In the genomic region with DNA sequence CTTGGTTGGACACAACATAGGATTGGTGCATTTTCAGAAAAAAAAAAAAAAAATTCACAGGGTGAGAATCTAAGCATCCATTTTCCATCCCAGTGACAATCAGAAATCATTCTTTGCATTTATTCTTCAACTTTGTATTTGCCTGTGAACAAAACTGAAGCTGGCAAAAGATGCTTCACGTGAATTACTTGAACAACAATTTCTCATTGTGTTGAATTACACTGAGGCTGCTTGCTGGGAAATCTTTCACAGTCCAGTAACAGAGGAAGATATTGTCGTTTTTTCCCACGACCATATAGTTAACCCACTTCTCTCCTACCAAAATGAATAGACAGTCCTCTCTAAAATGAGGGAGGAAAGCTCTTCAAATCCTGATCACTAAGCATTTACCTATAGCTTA, we compare ENCODE assay signal across 22 cellular contexts. TPM values are rescaled to one million over a fixed set of nuclear protein-coding genes. Genes with fewer than 3 reads are reported as not detected.
DNase-seq lines count a peak whose midpoint lies in the region; TF ChIP-seq lines count a peak whose summit lies in the region.
"Had no signal": no experiment of that assay in that cellular context is flagged by ENCODE, and none has a peak within 500 bp of the region (broad histone marks: within the 10 kb centered on the region; RNA-seq: fewer than 3 reads in every experiment).

No MANE protein-coding gene starts in this region.

- TF ChIP-seq CTCF in brain (conservative IDR thresholded peaks at IDR 0.05): no peak
- TF ChIP-seq CTCF in neutrophil (IDR thresholded peaks at IDR 0.05): no peak
- TF ChIP-seq CTCF in transverse colon (IDR thresholded peaks at IDR 0.05): no peak

- H3K4me1 Mint-ChIP-seq in CD4-positive, alpha-beta memory T cell: peaks cover 18 to 41% (median 27%) of the 10 kb centered on the region in 4 donors
- H3K4me1 Mint-ChIP-seq in brain: peaks cover 34% of the 10 kb centered on the region

- no peak for TF ChIP-seq POLR2A in transverse colon (IDR thresholded peaks at IDR 0.05)

- H3K4me1 ChIP-seq in BLaER1: peaks cover 25% of the 10 kb centered on the region
- peaks cover 34% of the 10 kb centered on the region for H3K4me1 ChIP-seq in CD4-positive, alpha-beta memory T cell (ENCODE audit: insufficient read depth, low read length)
- H3K4me1 ChIP-seq in neutrophil (ENCODE audit: control insufficient read depth in 1 of 2, insufficient read depth in 1 of 2, low read depth in 1 of 2, low read length in 1 of 2): peaks cover 17 to 24% of the 10 kb centered on the region in 2 experiments
- H3K4me1 ChIP-seq in transverse colon: peaks cover 10 to 19% (median 16%) of the 10 kb centered on the region in 4 donors

- H3K27ac Mint-ChIP-seq in CD4-positive, alpha-beta memory T cell: peak overlapping the region in 5 of 7 donors; percentile 69 to 93 (median 88)
- H3K27ac Mint-ChIP-seq in brain: peak overlapping the region in 3 of 5 experiments; percentile 17 to 55 (median 48)
- H3K27ac Mint-ChIP-seq: B cell had no signal

- H3K27me3 ChIP-seq in BLaER1 (peaks cover 6% of the 10 kb centered on the region; the same call in 1 of the 2 replicates), neutrophil (no peaks in the 10 kb centered on the region), transverse colon (no peaks in the 10 kb centered on the region)
- H3K27me3 ChIP-seq in CD4-positive, alpha-beta memory T cell (ENCODE audit: insufficient read depth, low read length): no peaks in the 10 kb centered on the region
- H3K27me3 ChIP-seq: breast epithelium, testis had no signal

- CTCF ChIA-PET in CD4-positive, alpha-beta memory T cell (lab: Charles Lee; ENCODE audit: partially characterized antibody): interaction anchor here (0.6 to 9.6 kb wide), 29 partner anchors 9 to 725 kb away, joined by 3 to 117 read pairs (median 4); no protein-coding TSS in a partner anchor

- H3K4me2 ChIP-seq in BLaER1: peak overlapping the region; percentile 10; the same call in 1 of the 2 replicates

- peak overlapping the region in 4 of 8 donors; percentile 2 to 88 (median 35) for H3K4me3 Mint-ChIP-seq in CD4-positive, alpha-beta memory T cell
- no peak overlapping the region for H3K4me3 Mint-ChIP-seq in brain
- H3K4me3 Mint-ChIP-seq: B cell had no signal

- H3K27ac ChIP-seq in BLaER1 (no peak overlapping the region), neutrophil (peak overlapping the region; percentile 56), transverse colon (no peak overlapping the region)
- H3K27ac ChIP-seq in CD4-positive, alpha-beta memory T cell (ENCODE audit: low read depth, low read length): no peak overlapping the region
- H3K27ac ChIP-seq: breast epithelium, epithelial cell of prostate, testis had no signal

- intact Hi-C loops in CD4-positive, alpha-beta memory T cell (cut with micrococcal nuclease): loop anchor here (1.0 kb wide), 3 partner anchors 93 to 233 kb away; no protein-coding TSS in a partner anchor
- intact Hi-C loops in transverse colon (cut with DNase I; ENCODE audit: low total_unique reads): no loop called here

- in situ Hi-C loops in transverse colon (cut with MboI; ENCODE audit: low pct_ligation_motif_present in 1 of 4, low pct_unique_long_range_greater_than_20kb in 1 of 4, low sequenced_read_pairs in 3 of 4): loop anchor here in 3 of 4 donors (10.0 to 25.0 kb wide), 3 partner anchors 226 to 537 kb away; no protein-coding TSS in a partner anchor

- H3K36me3 ChIP-seq in BLaER1 (no peaks in the 10 kb centered on the region), neutrophil (no peaks in the 10 kb centered on the region), transverse colon (no peaks in the 10 kb centered on the region)
- H3K36me3 ChIP-seq in CD4-positive, alpha-beta memory T cell (ENCODE audit: insufficient read depth, low read length): no peaks in the 10 kb centered on the region
- H3K36me3 ChIP-seq: breast epithelium had no signal

- H4K20me1 ChIP-seq in BLaER1: peaks cover under 1% of the 10 kb centered on the region; the same call in 1 of the 2 replicates

- H3K36me3 Mint-ChIP-seq in CD4-positive, alpha-beta memory T cell: peaks cover 0 to under 1% of the 10 kb centered on the region in 2 donors
- no peaks in the 10 kb centered on the region for H3K36me3 Mint-ChIP-seq in brain
- H3K36me3 Mint-ChIP-seq: naive thymus-derived CD8-positive, alpha-beta T cell had no signal

- no peak overlapping the region for H3K4me3 ChIP-seq in BLaER1
- no peak overlapping the region for H3K4me3 ChIP-seq in CD4-positive, alpha-beta memory T cell (ENCODE audit: low read length in 2 of 2)
- no peak overlapping the region for H3K4me3 ChIP-seq in neutrophil (ENCODE audit: low read depth in 1 of 2, low read length in 1 of 2)
- H3K4me3 ChIP-seq in transverse colon: no peak overlapping the region
- H3K4me3 ChIP-seq: breast epithelium, testis had no signal

- H3K9me3 ChIP-seq in BLaER1 (no peaks in the 10 kb centered on the region), neutrophil (no peaks in the 10 kb centered on the region), transverse colon (no peaks in the 10 kb centered on the region)
- H3K9me3 ChIP-seq in CD4-positive, alpha-beta memory T cell (ENCODE audit: control insufficient read depth in 1 of 2, low read length in 2 of 2): no peaks in the 10 kb centered on the region
- H3K9me3 ChIP-seq: breast epithelium, testis had no signal

- 50 to 63% methylated on average over 3 of the region's 3 CpGs for WGBS in transverse colon (ENCODE audit: low coverage in 1 of 2), 2 donors

- TF ChIP-seq EP300 in transverse colon (IDR thresholded peaks at IDR 0.05; ENCODE audit: low read depth): no peak

- H3K27me3 Mint-ChIP-seq in CD4-positive, alpha-beta memory T cell: peaks cover 0 to 3% of the 10 kb centered on the region in 2 donors
- peaks cover 18% of the 10 kb centered on the region for H3K27me3 Mint-ChIP-seq in brain

- no peak for DNase-seq in CD4-positive, alpha-beta memory T cell
- DNase-seq in NCI-H526 treated with DMSO at 0.1 percent for 48 hours (lab: John Stamatoyannopoulos, UW): no peak
- no peak for DNase-seq in transverse colon
- DNase-seq in stimulated activated naive CD4-positive, alpha-beta T cell (lab: John Stamatoyannopoulos, UW): no peak
- DNase-seq: activated CD4-positive, alpha-beta T cell treated with anti-CD3 and anti-CD28 coated beads for 1 hour; activated CD8-positive, alpha-beta memory T cell treated with anti-CD3 and anti-CD28 coated beads for 24 hours; activated gamma-delta T cell; activated T-cell treated with anti-CD3 and anti-CD28 coated beads, Interleukin-2, amount 50 U/mL, for 1 hour; amygdala; effector CD8-positive, alpha-beta T cell; glutamatergic neuron; NCI-H1048; SIG-M5; stimulated activated CD4-positive, alpha-beta T cell treated with anti-CD3 and anti-CD28 coated beads, Interleukin-4, amount 100 ng/mL, for 24 hours; testis had no signal

- POLR2A ChIA-PET in CD4-positive, alpha-beta memory T cell (lab: Charles Lee; ENCODE audit: partially characterized antibody): interaction anchor here (0.6 kb wide), 1 partner anchor 1171 kb away, joined by 3 read pairs; no protein-coding TSS in a partner anchor

- no peak overlapping the region for H3K9ac ChIP-seq in BLaER1

- H3K9me3 Mint-ChIP-seq in CD4-positive, alpha-beta memory T cell: no peaks in the 10 kb centered on the region
- H3K9me3 Mint-ChIP-seq in brain: no peaks in the 10 kb centered on the region
- H3K9me3 Mint-ChIP-seq: naive thymus-derived CD8-positive, alpha-beta T cell had no signal

RNA-seq across cellular contexts. Expression of a gene that starts 4.3 kb away (rescaled TPM):
- 10 to 100 TPM; 30.9 to 31.5 TPM for total RNA-seq in CD4-positive, alpha-beta memory T cell
- polyA plus RNA-seq in CD4-positive, alpha-beta memory T cell: 10 to 100 TPM; 32.4 to 61.3 TPM
- 43.3 TPM for polyA plus RNA-seq in brain (ENCODE audit: insufficient read depth, low read depth, low replicate concordance)
- total RNA-seq in transverse colon: 10 to 100 TPM in 1 of 4 donors, 1 to 10 TPM in 3; 4.4 to 66.2 (median 5.1) TPM
